Comparison of ENCODE assay signal across 8 cellular contexts in the genomic region with DNA sequence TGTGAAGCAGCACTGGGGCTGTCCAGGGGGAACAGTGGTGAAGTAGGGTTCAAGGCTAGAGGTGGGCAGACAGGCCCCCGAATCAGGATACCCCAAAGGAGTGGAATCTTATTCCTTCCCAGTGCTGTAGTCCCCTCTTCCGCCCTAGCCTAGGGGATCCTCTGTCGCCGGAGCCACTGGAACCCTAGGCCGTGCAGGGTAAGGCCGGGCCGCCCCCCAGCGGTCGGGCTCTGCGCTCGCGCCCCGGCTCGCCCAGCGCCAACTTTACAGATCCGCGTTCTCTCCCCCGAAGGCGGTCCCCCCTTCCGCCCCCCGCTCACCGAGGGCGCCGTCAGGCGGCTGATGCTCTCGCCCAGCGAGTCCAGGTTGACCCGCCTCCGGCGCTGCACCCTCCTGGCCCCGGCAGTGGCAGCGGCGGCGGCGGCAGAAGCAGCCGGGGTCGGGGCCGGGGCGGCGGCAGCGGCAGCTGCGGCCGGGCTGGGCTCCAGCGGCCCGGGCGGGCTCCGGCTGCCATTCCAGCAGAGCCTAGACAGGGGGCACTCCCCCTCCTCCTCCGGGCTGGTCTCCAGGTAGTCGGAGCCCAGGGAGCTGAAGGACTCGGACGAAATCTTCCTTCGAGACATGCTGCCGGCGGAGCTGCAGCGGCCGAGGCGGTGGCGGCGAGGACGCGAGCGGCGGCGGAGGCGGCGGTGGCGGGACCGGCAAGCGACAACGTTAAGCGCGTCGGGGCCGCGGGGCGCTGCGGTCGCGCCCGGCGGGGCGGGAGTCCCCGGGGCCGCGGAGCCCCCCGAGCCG. TPM values are rescaled to one million over a fixed set of nuclear protein-coding genes. Genes with fewer than 3 reads are reported as not detected.
DNase-seq lines count a peak whose midpoint lies in the region; ATAC-seq and TF ChIP-seq lines count a peak whose summit lies in the region.

No MANE protein-coding gene starts in this region.

- in situ Hi-C loops in T47D (cut with HindIII; ENCODE audit: low pct_unique_long_range_greater_than_20kb, low sequenced_read_pairs): no loop called here

- TF ChIP-seq CTCF in spleen (IDR thresholded peaks at IDR 0.05 in 8 of 11, conservative IDR thresholded peaks at IDR 0.05 in 3 of 11): peak in 7 of 11 experiments; percentile 4 to 62 (median 41)

- H3K9me3 ChIP-seq in spleen: no peaks in the 10 kb centered on the region

- no peak for TF ChIP-seq POLR2A in spleen (IDR thresholded peaks at IDR 0.05)

- ATAC-seq in GM18861 (IDR thresholded peaks at IDR 0.05; ENCODE audit: unreplicated experiment): peak; percentile 52
- peak; percentile 64 for ATAC-seq in HG03064 (IDR thresholded peaks at IDR 0.05; ENCODE audit: low read depth, unreplicated experiment)

- no peaks in the 10 kb centered on the region for H3K36me3 ChIP-seq in spleen

- peak in 12 of 14 donors; percentile 2 to 80 (median 56) for DNase-seq in C1 segment of cervical spinal cord (lab: John Stamatoyannopoulos, UW)
- DNase-seq in NCI-H774 (lab: John Stamatoyannopoulos, UW): peak; percentile 48
- DNase-seq in T47D (ENCODE audit: low read depth in 1 of 2, low spot score in 1 of 2): peak; percentile 45 to 50
- peak; percentile 34 for DNase-seq in iris pigment epithelial cell (ENCODE audit: low read depth)
- DNase-seq in spleen: peak; percentile 78
- no peak for DNase-seq in NK-92 (lab: John Stamatoyannopoulos, UW; ENCODE audit: unreplicated experiment)

- intact Hi-C loops in spleen (cut with DNase I; ENCODE audit: low total_unique reads): no loop called here

- H3K4me3 ChIP-seq in spleen: peak overlapping the region; percentile 13 to 67 (median 36)

- 0 to 11% (median 2%) methylated on average over 10 to 87 of the region's 87 CpGs for WGBS in spleen, 5 donors

- H3K4me1 ChIP-seq in spleen: peaks cover 0 to 25% (median 12%) of the 10 kb centered on the region in 6 donors

- peaks cover 0 to 55% (median 25%) of the 10 kb centered on the region in 7 donors for H3K27me3 ChIP-seq in spleen (replicated peaks in 1 of 7)

- peak overlapping the region in 7 of 8 donors; percentile 51 to 75 (median 61) for H3K27ac ChIP-seq in spleen

RNA-seq across cellular contexts. Expression of a gene that starts 0.6 kb away (rescaled TPM):
- 10 to 100 TPM in 6 of 7 donors, 1 to 10 TPM in 1; 9.4 to 64.0 (median 25.4) TPM for total RNA-seq in spleen
- polyA plus RNA-seq in spleen: under 1 TPM; 0.32 to 0.99 (median 0.59) TPM
